2 cellular contexts compared by ENCODE assay signal in genomic region chr1:23728997-23729390, GRCh38.
A peak's percentile ranks its signal among the peaks of the same experiment; 100 is the strongest.
TF ChIP-seq lines count a peak whose summit lies in the region.

No MANE protein-coding gene starts in this region.

TF ChIP-seq in GM12878, 131 proteins besides CTCF, POLR2A, EP300 and RAD21:
- no peak for TF ChIP-seq HCFC1 (IDR thresholded peaks at IDR 0.05; ENCODE audit: low read length)
- no peak for TF ChIP-seq ASH2L (IDR thresholded peaks at IDR 0.05; ENCODE audit: borderline replicate concordance, low read depth)
- TF ChIP-seq TAF1 (IDR thresholded peaks at IDR 0.05; ENCODE audit: borderline replicate concordance, low read depth, low read length) = no peak
- peak; percentile 24 for TF ChIP-seq RELA (IDR thresholded peaks at IDR 0.05; ENCODE audit: borderline replicate concordance, partially characterized antibody)
- TF ChIP-seq TARDBP (IDR thresholded peaks at IDR 0.05; ENCODE audit: borderline replicate concordance) = no peak
- no peak for TF ChIP-seq NRF1 (conservative IDR thresholded peaks at IDR 0.05; ENCODE audit: low read depth, low read length)
- no peak for TF ChIP-seq HDAC2 (IDR thresholded peaks at IDR 0.05)
- no peak for TF ChIP-seq IRF5 (IDR thresholded peaks at IDR 0.05; ENCODE audit: borderline replicate concordance)
- TF ChIP-seq KDM1A (IDR thresholded peaks at IDR 0.05; ENCODE audit: borderline replicate concordance) = no peak

TF ChIP-seq in SK-N-SH, 30 proteins besides CTCF, POLR2A, EP300 and RAD21:
- TF ChIP-seq MAX (IDR thresholded peaks at IDR 0.05; ENCODE audit: low read depth) (no peak), TEAD4 (IDR thresholded peaks at IDR 0.05; ENCODE audit: borderline replicate concordance, insufficient read depth) (no peak), PBX3 (IDR thresholded peaks at IDR 0.05) (no peak), RCOR1 (IDR thresholded peaks at IDR 0.05; ENCODE audit: low read length) (no peak), CHD2 (IDR thresholded peaks at IDR 0.05; ENCODE audit: low read length, partially characterized antibody) (no peak), FOXJ3 (CRISPR knock-in tag; IDR thresholded peaks at IDR 0.05) (no peak), REST (IDR thresholded peaks at IDR 0.05; ENCODE audit: low read depth, low read length) (no peak), FOXM1 (IDR thresholded peaks at IDR 0.05; ENCODE audit: low read depth) (no peak), TCF12 (IDR thresholded peaks at IDR 0.05) (no peak), TAF1 (IDR thresholded peaks at IDR 0.05; ENCODE audit: borderline replicate concordance, low read depth, low read length) (no peak), MEF2A (IDR thresholded peaks at IDR 0.05; ENCODE audit: borderline replicate concordance, low read depth) (no peak), GABPA (IDR thresholded peaks at IDR 0.05; ENCODE audit: low read depth) (no peak), FOSL2 (IDR thresholded peaks at IDR 0.05; ENCODE audit: borderline replicate concordance, low read depth) (no peak), RFX5 (IDR thresholded peaks at IDR 0.05; ENCODE audit: low read length) (no peak)
